20 cellular contexts compared by ENCODE assay signal in the genomic region with DNA sequence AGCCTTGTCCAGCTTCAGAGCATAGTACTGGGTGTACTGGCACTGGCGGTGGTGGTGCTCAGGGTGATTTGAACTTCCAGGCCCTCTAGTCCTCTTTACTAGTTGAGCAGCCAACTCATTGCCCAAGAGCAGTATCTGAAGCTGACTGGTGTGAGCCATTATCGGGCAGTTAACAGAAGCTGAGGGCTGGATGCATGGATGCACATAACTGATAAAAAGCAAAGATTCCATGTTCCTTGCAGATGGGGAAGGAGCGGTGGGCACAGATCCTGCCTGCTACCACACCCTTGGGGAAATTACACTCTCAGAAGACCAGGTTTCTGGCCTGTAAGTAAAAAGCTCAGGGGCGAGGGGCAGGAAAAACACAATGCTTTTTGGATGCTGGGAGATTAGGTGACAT.
"Had no signal": no experiment of that assay in that cellular context is flagged by ENCODE, and none has a peak within 500 bp of the region (broad histone marks: within the 10 kb centered on the region; RNA-seq: fewer than 3 reads in every experiment).

No MANE protein-coding gene starts in this region.

- FAIRE-seq: endometrium, frontal cortex, islet of Langerhans had no signal

- H3K79me2 ChIP-seq: parathyroid adenoma had no signal

- H2AFZ ChIP-seq: parathyroid adenoma had no signal

- H3K9me3 ChIP-seq: prostate gland, right lobe of liver, thoracic aorta, transverse colon had no signal

- H3K4me3 ChIP-seq: heart right ventricle, prostate gland, right lobe of liver, thoracic aorta, transverse colon had no signal

- H3K9me3 Mint-ChIP-seq: stimulated activated naive CD8-positive, alpha-beta T cell treated with anti-CD3 and anti-CD28 coated beads, Interleukin-15, Interleukin-2, amounts not matched to agents 100 ng/mL and 50 ng/mL, for 24 hours had no signal

- H3K27ac Mint-ChIP-seq: naive thymus-derived CD8-positive, alpha-beta T cell; stimulated activated effector memory CD8-positive, alpha-beta T cell treated with anti-CD3 and anti-CD28 coated beads, Interleukin-12 subunit alpha, Interleukin-12 subunit beta, amount 100 ng/mL, for 72 hours; stimulated activated naive CD8-positive, alpha-beta T cell treated with anti-CD3 and anti-CD28 coated beads, Interleukin-15, Interleukin-2, amounts not matched to agents 100 ng/mL and 50 ng/mL, for 24 hours had no signal

- H3K27ac ChIP-seq: heart right ventricle, parathyroid adenoma, prostate gland, right lobe of liver, thoracic aorta, transverse colon had no signal

- H3K27me3 ChIP-seq: heart right ventricle, right lobe of liver, transverse colon had no signal

- H3K9ac ChIP-seq: parathyroid adenoma had no signal

- ATAC-seq: esophagus mucosa; heart right ventricle; naive thymus-derived CD8-positive, alpha-beta T cell; right lobe of liver; stimulated activated effector memory CD8-positive, alpha-beta T cell treated with anti-CD3 and anti-CD28 coated beads, Interleukin-12 subunit alpha, Interleukin-12 subunit beta, amount 100 ng/mL, for 72 hours had no signal

- H3K4me1 ChIP-seq: heart right ventricle, parathyroid adenoma, prostate gland, right lobe of liver, transverse colon had no signal

- H3K4me1 Mint-ChIP-seq: naive thymus-derived CD8-positive, alpha-beta T cell; stimulated activated effector memory CD8-positive, alpha-beta T cell treated with anti-CD3 and anti-CD28 coated beads, Interleukin-12 subunit alpha, Interleukin-12 subunit beta, amount 100 ng/mL, for 72 hours had no signal

- H3K27me3 Mint-ChIP-seq: stimulated activated naive CD8-positive, alpha-beta T cell treated with anti-CD3 and anti-CD28 coated beads, Interleukin-15, Interleukin-2, amounts not matched to agents 100 ng/mL and 50 ng/mL, for 24 hours had no signal

- DNase-seq: cortex of kidney; effector memory CD4-positive, alpha-beta T cell; heart right ventricle; hypothalamus; kidney glomerular epithelial cell; naive thymus-derived CD8-positive, alpha-beta T cell; nucleus accumbens; right lobe of liver; stimulated activated CD4-positive, alpha-beta T cell treated with anti-CD3 and anti-CD28 coated beads, Interleukin-4, amount 100 ng/mL, for 1 hour; stimulated activated CD8-positive, alpha-beta memory T cell treated with anti-CD3 and anti-CD28 coated beads, Interleukin-4, amount 100 ng/mL, for 48 hours; transverse colon had no signal

- H3K4me3 Mint-ChIP-seq: naive thymus-derived CD8-positive, alpha-beta T cell; stimulated activated effector memory CD8-positive, alpha-beta T cell treated with anti-CD3 and anti-CD28 coated beads, Interleukin-12 subunit alpha, Interleukin-12 subunit beta, amount 100 ng/mL, for 72 hours; stimulated activated naive CD8-positive, alpha-beta T cell treated with anti-CD3 and anti-CD28 coated beads, Interleukin-15, Interleukin-2, amounts not matched to agents 100 ng/mL and 50 ng/mL, for 24 hours had no signal

- H3K36me3 ChIP-seq: heart right ventricle, prostate gland, right lobe of liver, thoracic aorta, transverse colon had no signal

- H3K36me3 Mint-ChIP-seq: naive thymus-derived CD8-positive, alpha-beta T cell; stimulated activated effector memory CD8-positive, alpha-beta T cell treated with anti-CD3 and anti-CD28 coated beads, Interleukin-12 subunit alpha, Interleukin-12 subunit beta, amount 100 ng/mL, for 72 hours had no signal
